Comparison of ENCODE assay signal across 14 cellular contexts in the genomic region with DNA sequence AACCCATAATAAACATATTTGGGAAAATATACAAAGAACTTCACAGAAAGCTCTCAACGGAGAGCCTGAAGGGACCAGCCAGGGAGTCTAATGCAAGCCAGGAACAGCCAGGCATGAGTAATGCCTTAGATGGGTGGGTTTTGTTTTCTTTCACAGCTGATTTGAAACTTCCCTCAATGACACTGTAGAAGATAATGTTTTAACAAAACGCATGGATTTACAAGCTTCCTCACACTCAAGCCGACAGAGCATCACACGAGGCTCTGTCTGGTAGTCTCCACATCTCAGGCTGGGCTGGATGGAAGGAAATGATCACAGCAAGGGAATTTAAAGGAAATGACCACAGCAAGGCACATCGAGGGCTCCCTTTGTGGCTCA.
A peak's percentile ranks its signal among the peaks of the same experiment; 100 is the strongest.
DNase-seq lines count a peak whose midpoint lies in the region; ATAC-seq lines count a peak whose summit lies in the region.
"Had no signal": no experiment of that assay in that cellular context is flagged by ENCODE, and none has a peak within 500 bp of the region (broad histone marks: within the 10 kb centered on the region; RNA-seq: fewer than 3 reads in every experiment).

No MANE protein-coding gene starts in this region.

- peak overlapping the region; percentile 75 for H3K9ac ChIP-seq in GM23248
- H3K9ac ChIP-seq in stomach smooth muscle (ENCODE audit: low read length in 2 of 2): no peak overlapping the region

- H3K9me2 ChIP-seq in GM23248 (ENCODE audit: insufficient read depth): no peaks in the 10 kb centered on the region

- peak overlapping the region; percentile 35 for H2AFZ ChIP-seq in GM23248

- ATAC-seq in GM21717 (IDR thresholded peaks at IDR 0.05; ENCODE audit: unreplicated experiment): no peak
- ATAC-seq in GM21576 (IDR thresholded peaks at IDR 0.05; ENCODE audit: unreplicated experiment): no peak
- ATAC-seq: activated CD4-positive, CD25-positive, alpha-beta regulatory T cell treated with anti-CD3 and anti-CD28 coated beads, Interleukin-2, amount 50 U/mL, for 24 hours had no signal

- H3K79me2 ChIP-seq in GM23248 (ENCODE audit: insufficient read depth): peaks cover 6% of the 10 kb centered on the region; the same call in 1 of the 2 replicates

- peaks cover 40% of the 10 kb centered on the region for H3F3A ChIP-seq in GM23248 (ENCODE audit: insufficient read depth)

- H4K20me1 ChIP-seq in GM23248 (ENCODE audit: insufficient read depth): no peaks in the 10 kb centered on the region

- H3K27me3 ChIP-seq in GM23248 (replicated peaks; ENCODE audit: insufficient read depth): no peaks in the 10 kb centered on the region
- H3K27me3 ChIP-seq in stomach smooth muscle (ENCODE audit: control insufficient read depth in 1 of 2, insufficient read depth in 2 of 2, low read length in 2 of 2): no peaks in the 10 kb centered on the region
- H3K27me3 ChIP-seq in effector memory CD4-positive, alpha-beta T cell (replicated peaks; ENCODE audit: control insufficient read depth, insufficient read depth, low read length, poor library complexity, severe bottlenecking): no peaks in the 10 kb centered on the region
- H3K27me3 ChIP-seq in HAP-1 (ENCODE audit: low read depth): no peaks in the 10 kb centered on the region

- peak overlapping the region; percentile 94 for H3K27ac ChIP-seq in GM23248
- peak overlapping the region; percentile 31 for H3K27ac ChIP-seq in stomach smooth muscle (ENCODE audit: low read length)
- H3K27ac ChIP-seq in effector memory CD4-positive, alpha-beta T cell (ENCODE audit: insufficient read depth, low read length, poor library complexity, severe bottlenecking): no peak overlapping the region

- DNase-seq in GM23248 (peak; percentile 86), dermis blood vessel endothelial cell (peak; percentile 69), hepatic stellate cell (ENCODE audit: low spot score) (peak; percentile 70), HAP-1 (ENCODE audit: low spot score in 2 of 2) (no peak)
- no peak for DNase-seq in effector memory CD4-positive, alpha-beta T cell
- DNase-seq: CD4-positive, alpha-beta T cell; NCI-H2171 treated with DMSO at 0.1 percent for 48 hours; stimulated activated CD4-positive, alpha-beta T cell treated with anti-CD3 and anti-CD28 coated beads, Interleukin-4, amount 100 ng/mL, for 4 hours; stimulated activated naive CD4-positive, alpha-beta T cell treated with Interleukin-2 at 50 U/mL for 16 hours had no signal

- H3K4me3 ChIP-seq in GM23248 (peak overlapping the region; percentile 49), stomach smooth muscle (ENCODE audit: low read length in 2 of 2) (no peak overlapping the region), HAP-1 (no peak overlapping the region)
- no peak overlapping the region for H3K4me3 ChIP-seq in effector memory CD4-positive, alpha-beta T cell (ENCODE audit: insufficient read depth, low read depth, low read length, poor library complexity, severe bottlenecking)
- H3K4me3 ChIP-seq: prostate gland had no signal

- in situ Hi-C loops in GM23248 (cut with MboI) (no loop called here), HAP-1 (cut with MboI; ENCODE audit: low sequenced_read_pairs) (no loop called here)

- WGBS in GM23248 (ENCODE audit: low coverage in 1 of 2, low lambda C conversion rate in 2 of 2, missing lambda C conversion rate in 2 of 2), 2 experiments: 4 to 5% methylated on average over 5 of the region's 5 CpGs

- peaks cover 31% of the 10 kb centered on the region for H3K4me1 ChIP-seq in GM23248 (ENCODE audit: insufficient read depth)
- H3K4me1 ChIP-seq in stomach smooth muscle (ENCODE audit: control insufficient read depth, insufficient read depth, low read length): peaks cover 3% of the 10 kb centered on the region
- H3K4me1 ChIP-seq in effector memory CD4-positive, alpha-beta T cell (ENCODE audit: control insufficient read depth, insufficient read depth, low read length, poor library complexity, severe bottlenecking): no peaks in the 10 kb centered on the region
- no peaks in the 10 kb centered on the region for H3K4me1 ChIP-seq in HAP-1
- H3K4me1 ChIP-seq: prostate gland had no signal

- H3K36me3 ChIP-seq in GM23248 (ENCODE audit: low read depth): no peaks in the 10 kb centered on the region
- H3K36me3 ChIP-seq in stomach smooth muscle (ENCODE audit: control insufficient read depth in 2 of 2, insufficient read depth in 2 of 2, low read length in 2 of 2): no peaks in the 10 kb centered on the region
- H3K36me3 ChIP-seq in effector memory CD4-positive, alpha-beta T cell (ENCODE audit: control insufficient read depth, insufficient read depth, low read length): no peaks in the 10 kb centered on the region
- no peaks in the 10 kb centered on the region for H3K36me3 ChIP-seq in HAP-1 (replicated peaks)
- H3K36me3 ChIP-seq: prostate gland had no signal

- H3K4me2 ChIP-seq in GM23248 (ENCODE audit: unreplicated experiment): peak overlapping the region; percentile 78

- H3K9me3 ChIP-seq in GM23248 (ENCODE audit: low read depth) (no peaks in the 10 kb centered on the region), stomach smooth muscle (ENCODE audit: control insufficient read depth in 2 of 2, low read length in 2 of 2) (no peaks in the 10 kb centered on the region), HAP-1 (no peaks in the 10 kb centered on the region)
- H3K9me3 ChIP-seq in effector memory CD4-positive, alpha-beta T cell (ENCODE audit: control insufficient read depth, low read length): no peaks in the 10 kb centered on the region
- H3K9me3 ChIP-seq: prostate gland had no signal

Comparison
In these comparisons a context has a peak if more than half of its experiments do, and no peak if none do; other contexts are left out.
1. DNase-seq: peak in GM23248 (single experiment), dermis blood vessel endothelial cell (single experiment) and hepatic stellate cell (single experiment); none in effector memory CD4-positive, alpha-beta T cell (0 of 3) and HAP-1 (0 of 2).